9 cellular contexts compared by ENCODE assay signal in genomic region chr6:140744648-140745320, GRCh38.
DNase-seq lines count a peak whose midpoint lies in the region; ATAC-seq lines count a peak whose summit lies in the region.
"Had no signal": no experiment of that assay in that cellular context is flagged by ENCODE, and none has a peak within 500 bp of the region (broad histone marks: within the 10 kb centered on the region; RNA-seq: fewer than 3 reads in every experiment).

No MANE protein-coding gene starts in this region.

- DNase-seq in Caki2 (ENCODE audit: low read depth) (peak; percentile 35), dedifferentiated amniotic fluid mesenchymal stem cell (ENCODE audit: extremely low spot score) (peak; percentile 32), NCI-H524 (lab: John Stamatoyannopoulos, UW) (no peak), NCI-H1436 treated with DMSO at 0.1 percent for 48 hours (lab: John Stamatoyannopoulos, UW) (no peak), HuH-7 (ENCODE audit: low spot score) (no peak)
- DNase-seq: WERI-Rb-1 had no signal

- in situ Hi-C loops in Caki2 (cut with HindIII; ENCODE audit: low pct_unique_long_range_greater_than_20kb, low sequenced_read_pairs) = no loop called here

- ATAC-seq in GM21390 (IDR thresholded peaks at IDR 0.05; ENCODE audit: unreplicated experiment) = peak; percentile 76
- ATAC-seq in HG03469 (IDR thresholded peaks at IDR 0.05; ENCODE audit: unreplicated experiment) = peak; percentile 92
- ATAC-seq in HG02970 (IDR thresholded peaks at IDR 0.05; ENCODE audit: low FRiP score, unreplicated experiment) = no peak

Comparison
In these comparisons a context has a peak if more than half of its experiments do, and no peak if none do; other contexts are left out.
1. DNase-seq: peak in Caki2 (single experiment) and dedifferentiated amniotic fluid mesenchymal stem cell (single experiment); none in NCI-H524 (0 of 2), NCI-H1436 treated with DMSO at 0.1 percent for 48 hours (single experiment) and HuH-7 (single experiment).